ENCODE assay signal across 8 cellular contexts in the genomic region with DNA sequence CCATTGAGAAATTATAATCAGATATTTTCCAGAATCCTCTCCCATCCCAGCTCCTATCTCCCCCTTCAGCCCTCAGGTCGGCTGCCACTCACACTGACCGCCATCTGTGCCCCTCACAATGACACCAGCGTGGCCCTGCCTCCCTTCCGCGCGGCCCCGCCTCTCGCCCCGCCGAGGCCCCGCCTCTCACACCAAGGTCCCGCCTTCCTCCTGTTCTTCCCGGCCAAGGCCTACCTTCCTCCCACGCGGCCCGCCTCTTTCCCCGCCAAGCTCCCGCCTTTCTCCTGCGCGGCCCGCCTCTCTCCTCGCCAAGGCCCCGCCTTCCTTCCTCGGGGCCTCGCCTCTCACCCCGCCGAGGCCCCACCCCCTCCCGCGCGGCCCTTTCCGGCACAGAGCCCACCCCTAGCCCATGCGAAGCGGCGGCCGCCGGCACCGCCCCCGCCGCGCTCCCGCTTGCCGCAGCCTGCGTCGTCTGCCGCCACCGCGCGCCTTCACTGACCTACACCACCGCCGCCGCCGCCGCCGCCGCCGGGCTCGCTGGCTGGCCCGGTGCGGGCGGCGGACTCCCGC. TPM values are rescaled to one million over a fixed set of nuclear protein-coding genes. Genes with fewer than 3 reads are reported as not detected.
DNase-seq lines count a peak whose midpoint lies in the region; ATAC-seq and TF ChIP-seq lines count a peak whose summit lies in the region.

TSS of gene DNAJC21 (plus strand) at position 410 of the 570 bp plus-strand sequence. CDS start 261 bp downstream, outside the sequence.

- DNase-seq in GM12865 (ENCODE audit: low read depth), result peak; percentile 98
- DNase-seq in NCI-H1436 (lab: John Stamatoyannopoulos, UW), result peak; percentile 96
- DNase-seq in SW480 (ENCODE audit: low spot score), result peak; percentile 96
- peak; percentile 96 for DNase-seq in activated naive CD8-positive, alpha-beta T cell treated with anti-CD3 and anti-CD28 coated beads, Interleukin-2, amount 50 U/mL, for 16 hours (ENCODE audit: low read depth, low spot score)
- peak; percentile 91 to 100 (median 99) for DNase-seq in head of caudate nucleus
- DNase-seq in ovary, result peak; percentile 98 to 99 (median 99)

- no peak for TF ChIP-seq EP300 in ovary (IDR thresholded peaks at IDR 0.05)

- peak within 1 kb of the TSS; percentile 74 to 81 for H3K27ac ChIP-seq in ovary
- H3K27ac ChIP-seq in thymus (ENCODE audit: low read depth), result peak within 1 kb of the TSS; percentile 87

- peak within 1 kb of the TSS; percentile 88 for H3K4me3 ChIP-seq in GM12865 (ENCODE audit: low read depth, low read length)
- peak within 1 kb of the TSS; percentile 87 for H3K4me3 ChIP-seq in ovary
- peak within 1 kb of the TSS; percentile 71 for H3K4me3 ChIP-seq in thymus (ENCODE audit: low read length)

- ATAC-seq in HG02840 (IDR thresholded peaks at IDR 0.05; ENCODE audit: low FRiP score, unreplicated experiment), result peak; percentile 91

- TF ChIP-seq CTCF in GM12865 (IDR thresholded peaks at IDR 0.05; ENCODE audit: insufficient read depth, low read depth, low read length, missing control alignments) (no peak), ovary (IDR thresholded peaks at IDR 0.05) (no peak)

- H3K36me3 ChIP-seq in ovary (no peaks in the 10 kb centered on the region), thymus (ENCODE audit: control insufficient read depth, insufficient read depth) (no peaks in the 10 kb centered on the region)

- H3K9me3 ChIP-seq in ovary, result no peaks in the 10 kb centered on the region
- no peaks in the 10 kb centered on the region for H3K9me3 ChIP-seq in thymus (ENCODE audit: control insufficient read depth)

- 1% methylated on average over 36 to 62 of the region's 62 CpGs for WGBS in ovary, 3 donors
- WGBS in thymus, result under 1% methylated on average over 62 of the region's 62 CpGs

- intact Hi-C loops in head of caudate nucleus (cut with DNase I), result loop anchor here (2.0 kb wide), 1 partner anchor 14 kb away; the partner anchor contains the start of genes BRIX1 and RAD1
- intact Hi-C loops in ovary (cut with DNase I), result no loop called here

- H3K27me3 ChIP-seq in ovary (no peaks in the 10 kb centered on the region), thymus (ENCODE audit: control insufficient read depth, insufficient read depth) (no peaks in the 10 kb centered on the region)

- TF ChIP-seq POLR2A in ovary (IDR thresholded peaks at IDR 0.05), result no peak

- H3K4me1 ChIP-seq in ovary (ENCODE audit: insufficient read depth) (peaks cover 2% of the 10 kb centered on the region), thymus (ENCODE audit: control insufficient read depth, insufficient read depth, low read length) (peaks cover 4% of the 10 kb centered on the region)

RNA-seq across cellular contexts. Expression of gene DNAJC21, which starts in this region (rescaled TPM):
- total RNA-seq in ovary, result 10 to 100 TPM; 21.6 to 38.7 (median 35.2) TPM
- polyA plus RNA-seq in ovary, result 10 to 100 TPM; 19.4 to 31.8 TPM
- polyA plus RNA-seq in thymus, result 42.8 TPM

Comparison
In these comparisons a context has a peak if more than half of its experiments do, and no peak if none do; other contexts are left out.
1. Peak in every context shown above with its lines: DNase-seq, ATAC-seq, H3K4me3 ChIP-seq and H3K27ac ChIP-seq.